Comparison of ENCODE assay signal across 1 cellular context in the genomic region with DNA sequence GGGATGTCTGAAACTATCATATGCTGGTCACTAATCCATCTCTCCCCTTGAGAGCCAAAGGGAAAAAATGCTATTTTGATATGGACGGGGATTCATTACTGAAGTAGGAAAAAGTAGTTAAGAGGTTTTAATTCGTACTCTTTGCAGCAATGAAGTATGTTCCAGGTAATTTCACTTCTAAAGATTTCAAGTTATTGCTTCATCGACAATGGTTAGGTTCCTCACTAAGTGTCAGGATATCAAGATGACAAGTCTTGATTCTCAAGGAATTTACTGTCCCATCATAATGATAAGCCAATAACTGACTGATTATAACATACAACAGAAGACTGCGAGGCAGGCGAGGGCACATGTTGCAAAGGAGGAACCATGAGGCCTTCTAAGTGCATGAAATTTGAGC.
TF ChIP-seq lines count a peak whose summit lies in the region.

No MANE protein-coding gene starts in this region.

TF ChIP-seq in HepG2, 621 proteins besides CTCF, POLR2A, EP300 and RAD21:
- TF ChIP-seq, protein P1, sequence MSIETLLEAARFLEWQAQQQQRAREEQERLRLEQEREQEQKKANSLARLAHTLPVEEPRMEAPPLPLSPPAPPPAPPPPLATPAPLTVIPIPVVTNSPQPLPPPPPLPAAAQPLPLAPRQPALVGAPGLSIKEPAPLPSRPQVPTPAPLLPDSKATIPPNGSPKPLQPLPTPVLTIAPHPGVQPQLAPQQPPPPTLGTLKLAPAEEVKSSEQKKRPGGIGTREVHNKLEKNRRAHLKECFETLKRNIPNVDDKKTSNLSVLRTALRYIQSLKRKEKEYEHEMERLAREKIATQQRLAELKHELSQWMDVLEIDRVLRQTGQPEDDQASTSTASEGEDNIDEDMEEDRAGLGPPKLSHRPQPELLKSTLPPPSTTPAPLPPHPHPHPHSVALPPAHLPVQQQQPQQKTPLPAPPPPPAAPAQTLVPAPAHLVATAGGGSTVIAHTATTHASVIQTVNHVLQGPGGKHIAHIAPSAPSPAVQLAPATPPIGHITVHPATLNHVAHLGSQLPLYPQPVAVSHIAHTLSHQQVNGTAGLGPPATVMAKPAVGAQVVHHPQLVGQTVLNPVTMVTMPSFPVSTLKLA (IDR thresholded peaks at IDR 0.05), result peak; percentile 86
- TF ChIP-seq ZNF670 (CRISPR knock-in tag; IDR thresholded peaks at IDR 0.05; ENCODE audit: borderline replicate concordance) (peak; percentile 49; the same call in 1 of the 2 replicates), HHEX (CRISPR knock-in tag; IDR thresholded peaks at IDR 0.05) (no peak)
